25 cellular contexts compared by ENCODE assay signal in genomic region chr9:16303506-16303905, GRCh38.
"Had no signal": no experiment of that assay in that cellular context is flagged by ENCODE, and none has a peak within 500 bp of the region (broad histone marks: within the 10 kb centered on the region; RNA-seq: fewer than 3 reads in every experiment).

No MANE protein-coding gene starts in this region.

- H3K36me3 ChIP-seq: heart right ventricle, ovary, spleen, tibial artery, upper lobe of left lung had no signal

- H3K27me3 ChIP-seq: heart right ventricle, ovary, spleen, testis, tibial artery, upper lobe of left lung had no signal

- H3K9me3 Mint-ChIP-seq: natural killer cell had no signal

- H3K36me3 Mint-ChIP-seq: immature natural killer cell; memory B cell; natural killer cell; stimulated activated memory B cell treated with anti-CD40 and anti-IgM and Interleukin-4, amounts not matched to agents 10 μg/mL and 1 μg/mL and 100 μg/mL, for 72 hours had no signal

- H3K4me3 ChIP-seq: dorsolateral prefrontal cortex, heart right ventricle, lung, ovary, psoas muscle, skin epidermis, spleen, testis, tibial artery, upper lobe of left lung had no signal

- H3K27ac Mint-ChIP-seq: immature natural killer cell; memory B cell; natural killer cell; stimulated activated memory B cell treated with anti-CD40 and anti-IgM and Interleukin-4, amounts not matched to agents 10 μg/mL and 1 μg/mL and 100 μg/mL, for 72 hours had no signal

- H3K4me1 Mint-ChIP-seq: immature natural killer cell; memory B cell; natural killer cell; stimulated activated memory B cell treated with anti-CD40 and anti-IgM and Interleukin-4, amounts not matched to agents 10 μg/mL and 1 μg/mL and 100 μg/mL, for 72 hours had no signal

- H3K9me3 ChIP-seq: ovary, testis, tibial artery had no signal

- H3K4me3 Mint-ChIP-seq: immature natural killer cell; memory B cell; natural killer cell; stimulated activated memory B cell treated with anti-CD40 and anti-IgM and Interleukin-4, amounts not matched to agents 10 μg/mL and 1 μg/mL and 100 μg/mL, for 72 hours had no signal

- ATAC-seq: foreskin keratinocyte; heart right ventricle; left lobe of liver; natural killer cell; psoas muscle; right cardiac atrium; stimulated activated memory B cell treated with anti-CD40 and anti-IgM and Interleukin-4, amounts not matched to agents 10 μg/mL and 1 μg/mL and 100 μg/mL, for 72 hours; stimulated activated naive CD8-positive, alpha-beta T cell treated with anti-CD3 and anti-CD28 coated beads, Interleukin-15, Interleukin-2, amounts not matched to agents 100 U/mL and 50 U/mL, for 24 hours had no signal

- DNase-seq: dorsolateral prefrontal cortex; effector CD4-positive, alpha-beta T cell; foreskin keratinocyte; glutamatergic neuron; heart right ventricle; hippocampal formation; immature natural killer cell; natural killer cell; occipital lobe; ovary; posterior cingulate gyrus; psoas muscle; right cardiac atrium; spleen; stimulated activated CD4-positive, alpha-beta T cell treated with anti-CD3 and anti-CD28 coated beads, Interleukin-4, amount 100 ng/mL, for 4 hours; stimulated activated naive CD8-positive, alpha-beta T cell treated with anti-CD3 and anti-CD28 coated beads, Interleukin-15, Interleukin-2, amounts not matched to agents 100 U/mL and 50 U/mL, for 24 hours; substantia nigra; testis; tibial artery; upper lobe of left lung had no signal

- H3K4me1 ChIP-seq: foreskin keratinocyte, heart right ventricle, psoas muscle, spleen, testis, tibial artery, upper lobe of left lung had no signal

- H3K27ac ChIP-seq: dorsolateral prefrontal cortex, foreskin keratinocyte, heart right ventricle, ovary, psoas muscle, skin epidermis, spleen, testis, tibial artery, upper lobe of left lung had no signal

- H3K27me3 Mint-ChIP-seq: memory B cell; stimulated activated memory B cell treated with anti-CD40 and anti-IgM and Interleukin-4, amounts not matched to agents 10 μg/mL and 1 μg/mL and 100 μg/mL, for 72 hours had no signal
